In the genomic region with DNA sequence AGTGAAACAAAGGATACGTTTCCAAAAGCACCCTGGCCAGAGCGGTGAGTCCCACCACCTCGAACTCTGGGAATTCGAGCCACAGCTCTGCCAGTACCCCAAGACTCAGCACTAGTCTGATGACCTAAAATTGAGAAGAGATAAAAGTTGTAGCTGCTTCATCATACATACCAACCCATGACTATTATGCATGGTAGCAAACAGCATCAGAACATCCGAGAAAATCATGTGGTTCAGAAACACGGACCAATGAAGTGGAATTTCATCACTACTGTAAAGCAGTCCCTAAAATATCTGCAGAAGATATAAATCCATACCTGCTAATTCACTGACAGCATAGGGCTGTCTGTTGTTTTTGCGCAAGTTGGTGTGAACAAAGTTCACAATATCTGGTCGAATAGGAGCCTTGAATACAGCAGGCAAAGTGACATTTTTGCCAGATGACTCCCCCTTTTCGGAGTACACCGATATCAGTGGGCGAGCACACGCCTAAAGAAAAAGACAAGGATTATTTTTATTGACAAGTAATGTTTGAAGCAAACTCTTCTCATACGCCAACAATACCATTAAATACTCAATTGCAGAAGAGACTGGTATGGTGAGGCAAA, we compare ENCODE assay signal across 7 cellular contexts. TPM values are rescaled to one million over a fixed set of nuclear protein-coding genes. Genes with fewer than 3 reads are reported as not detected.
DNase-seq lines count a peak whose midpoint lies in the region; ATAC-seq and TF ChIP-seq lines count a peak whose summit lies in the region.
"Not testable (repeated sequence)": the region's sequence is repeated elsewhere in the genome, so short reads cannot be mapped to it uniquely, and the experiment has no call there.

No MANE protein-coding gene starts in this region.

- H3K4ac ChIP-seq in mesendoderm (ENCODE audit: low read depth, low read length), result not testable (repeated sequence)

- CTCF ChIA-PET in activated CD4-positive, alpha-beta T cell treated with anti-CD3 and anti-CD28 coated beads, Interleukin-2, amount 10 ng/mL, durations not matched to agents 7 days and 5 days (lab: Charles Lee), result not testable (repeated sequence)

- not testable (repeated sequence) for H2BK5ac ChIP-seq in mesendoderm (ENCODE audit: low read length)

- not testable (repeated sequence) for H3K27me3 ChIP-seq in breast epithelium; mesendoderm (ENCODE audit: insufficient read depth, low read length, poor library complexity); gastrocnemius medialis

- H3K23ac ChIP-seq in mesendoderm (ENCODE audit: low read length), result not testable (repeated sequence)

- H2BK15ac ChIP-seq in mesendoderm (replicated peaks; ENCODE audit: low read depth), result not testable (repeated sequence)

- TF ChIP-seq CTCF in NB4 (IDR thresholded peaks at IDR 0.05; ENCODE audit: low read depth, low read length); breast epithelium (IDR thresholded peaks at IDR 0.05); fibroblast of villous mesenchyme (IDR thresholded peaks at IDR 0.05; ENCODE audit: insufficient read depth, low read depth, low read length); gastrocnemius medialis (IDR thresholded peaks at IDR 0.05 in 4 of 5, conservative IDR thresholded peaks at IDR 0.05 in 1 of 5): not testable (repeated sequence)

- not testable (repeated sequence) for DNase-seq in NB4 (ENCODE audit: low read depth); activated CD4-positive, alpha-beta T cell treated with anti-CD3 and anti-CD28 coated beads, Interleukin-2, amount 10 ng/mL, durations not matched to agents 7 days and 5 days; breast epithelium (ENCODE audit: low spot score in 2 of 2); mesendoderm; gastrocnemius medialis
- peak; percentile 34 for DNase-seq in fibroblast of villous mesenchyme (ENCODE audit: low read depth)

- H3K79me2 ChIP-seq in mesendoderm (ENCODE audit: control insufficient read depth, insufficient read depth, low read length), result peaks cover 46% of the 10 kb centered on the region

- H4K8ac ChIP-seq in mesendoderm (ENCODE audit: low read depth, low read length), result not testable (repeated sequence)

- H3K27ac ChIP-seq in breast epithelium (peak overlapping the region; percentile 23 to 96), gastrocnemius medialis (peak overlapping the region; percentile 85 to 96 (median 92))
- H3K27ac ChIP-seq in mesendoderm (ENCODE audit: low read depth, low read length), result not testable (repeated sequence)

- intact Hi-C loops in breast epithelium (cut with DNase I; ENCODE audit: low total_unique reads); gastrocnemius medialis (cut with DNase I; ENCODE audit: low total_unique reads): not testable (repeated sequence)

- peak overlapping the region; percentile 99 for H3K27ac Mint-ChIP-seq in activated CD4-positive, alpha-beta T cell treated with anti-CD3 and anti-CD28 coated beads, Interleukin-2, amount 10 ng/mL, durations not matched to agents 7 days and 5 days

- H3K18ac ChIP-seq in mesendoderm (ENCODE audit: low read length), result not testable (repeated sequence)

- WGBS in mesendoderm (ENCODE audit: extremely low coverage, insufficient coverage, low lambda C conversion rate), result no CpG with 5 or more reads among the region's 13 CpGs

- peak overlapping the region; percentile 96 for H3K9ac ChIP-seq in mesendoderm (ENCODE audit: low read length)

- H3K4me3 Mint-ChIP-seq in activated CD4-positive, alpha-beta T cell treated with anti-CD3 and anti-CD28 coated beads, Interleukin-2, amount 10 ng/mL, durations not matched to agents 7 days and 5 days, result peak overlapping the region; percentile 100

- peak overlapping the region; percentile 71 for H3K4me2 ChIP-seq in mesendoderm (ENCODE audit: low read length)

- TF ChIP-seq POLR2A in NB4 (IDR thresholded peaks at IDR 0.05; ENCODE audit: extremely low read depth, insufficient read length); breast epithelium (IDR thresholded peaks at IDR 0.05); gastrocnemius medialis (IDR thresholded peaks at IDR 0.05): not testable (repeated sequence)

- H3K36me3 ChIP-seq in breast epithelium; mesendoderm (ENCODE audit: control insufficient read depth, insufficient read depth, low read length): not testable (repeated sequence)
- H3K36me3 ChIP-seq in gastrocnemius medialis, result peaks cover 3 to 51% of the 10 kb centered on the region in 2 donors

- H3K9me3 ChIP-seq in breast epithelium, gastrocnemius medialis: not testable (repeated sequence)

- H2AK5ac ChIP-seq in mesendoderm (ENCODE audit: low read length), result not testable (repeated sequence)

- H3K56ac ChIP-seq in mesendoderm (ENCODE audit: low read length), result peak overlapping the region; percentile 99

- in situ Hi-C loops in gastrocnemius medialis (cut with MboI; ENCODE audit: low sequenced_read_pairs in 4 of 4), result loop anchor here in 1 of 4 donors (10.0 kb wide), 1 partner anchor 118 kb away; the partner anchor contains the start of gene MAP2K1

- peaks cover 63% of the 10 kb centered on the region for H3K36me3 Mint-ChIP-seq in activated CD4-positive, alpha-beta T cell treated with anti-CD3 and anti-CD28 coated beads, Interleukin-2, amount 10 ng/mL, durations not matched to agents 7 days and 5 days (ENCODE audit: low read depth)

- not testable (repeated sequence) for ATAC-seq in gastrocnemius medialis

- peaks cover 70% of the 10 kb centered on the region for H3K4me1 Mint-ChIP-seq in activated CD4-positive, alpha-beta T cell treated with anti-CD3 and anti-CD28 coated beads, Interleukin-2, amount 10 ng/mL, durations not matched to agents 7 days and 5 days

- H3K9me3 Mint-ChIP-seq in activated CD4-positive, alpha-beta T cell treated with anti-CD3 and anti-CD28 coated beads, Interleukin-2, amount 10 ng/mL, durations not matched to agents 7 days and 5 days, result not testable (repeated sequence)

- peak overlapping the region; percentile 97 for H3K4me3 ChIP-seq in GM08714 (ENCODE audit: low read length)
- peak overlapping the region; percentile 93 for H3K4me3 ChIP-seq in NB4 (ENCODE audit: low read depth, low read length)
- peak overlapping the region in 2 of 3 donors; percentile 85 to 99 for H3K4me3 ChIP-seq in breast epithelium
- H3K4me3 ChIP-seq in fibroblast of villous mesenchyme (ENCODE audit: low read depth, low read length), result peak overlapping the region; percentile 100
- H3K4me3 ChIP-seq in mesendoderm (ENCODE audit: low read length), result peak overlapping the region; percentile 99
- peak overlapping the region; percentile 74 to 95 (median 87) for H3K4me3 ChIP-seq in gastrocnemius medialis

- POLR2A ChIA-PET in activated CD4-positive, alpha-beta T cell treated with anti-CD3 and anti-CD28 coated beads, Interleukin-2, amount 10 ng/mL, durations not matched to agents 7 days and 5 days (lab: Charles Lee), result not testable (repeated sequence)

- not testable (repeated sequence) for H3K27me3 Mint-ChIP-seq in activated CD4-positive, alpha-beta T cell treated with anti-CD3 and anti-CD28 coated beads, Interleukin-2, amount 10 ng/mL, durations not matched to agents 7 days and 5 days

- not testable (repeated sequence) for H3K4me1 ChIP-seq in breast epithelium; mesendoderm (ENCODE audit: control insufficient read depth, low read depth, low read length)
- peaks cover 22 to 27% of the 10 kb centered on the region in 2 donors for H3K4me1 ChIP-seq in gastrocnemius medialis

- not testable (repeated sequence) for H3K79me1 ChIP-seq in mesendoderm (ENCODE audit: low read length)

- H4K5ac ChIP-seq in mesendoderm (ENCODE audit: low read length), result not testable (repeated sequence)

- H2BK120ac ChIP-seq in mesendoderm (ENCODE audit: low read depth, low read length), result not testable (repeated sequence)

RNA-seq across cellular contexts. Expression of gene RPL4, which starts 1.5 kb away (rescaled TPM):
- total RNA-seq in activated CD4-positive, alpha-beta T cell treated with anti-CD3 and anti-CD28 coated beads, Interleukin-2, amount 10 ng/mL, durations not matched to agents 7 days and 5 days, result 1,000 to 10,000 TPM; 2,398 to 2,621 TPM
- total RNA-seq in breast epithelium (1,000 to 10,000 TPM; 3,770 to 3,861 (median 3,828) TPM), fibroblast of villous mesenchyme (1,273 and 2,415 TPM in 2 replicates), gastrocnemius medialis (1,000 to 10,000 TPM; 2,613 to 4,567 (median 3,688) TPM)
- polyA plus RNA-seq in mesendoderm (2013, experiment 1 of 2), result 3,121 TPM
- polyA plus RNA-seq in mesendoderm (2013, experiment 2 of 2), result 3,136 TPM

RNA-seq across cellular contexts. Expression of gene ZWILCH, which starts 2.0 kb away (rescaled TPM):
- total RNA-seq in activated CD4-positive, alpha-beta T cell treated with anti-CD3 and anti-CD28 coated beads, Interleukin-2, amount 10 ng/mL, durations not matched to agents 7 days and 5 days, result 10 to 100 TPM; 28.0 to 28.3 TPM
- total RNA-seq in breast epithelium (1 to 10 TPM; 4.0 to 8.2 (median 7.6) TPM), fibroblast of villous mesenchyme (15.8 and 19.9 TPM in 2 replicates), gastrocnemius medialis (10 to 100 TPM in 1 of 4 donors, 1 to 10 TPM in 3; 2.0 to 10.6 (median 2.4) TPM)
- polyA plus RNA-seq in mesendoderm (2013, experiment 1 of 2), result 38.0 TPM
- polyA plus RNA-seq in mesendoderm (2013, experiment 2 of 2), result 38.4 TPM

RNA-seq across cellular contexts. Expression of gene SNAPC5, which starts 5.6 kb away (rescaled TPM):
- total RNA-seq in activated CD4-positive, alpha-beta T cell treated with anti-CD3 and anti-CD28 coated beads, Interleukin-2, amount 10 ng/mL, durations not matched to agents 7 days and 5 days, result 10 to 100 TPM; 21.4 to 24.5 TPM
- 10 to 100 TPM; 26.9 to 35.1 (median 31.5) TPM for total RNA-seq in breast epithelium
- 14.2 and 17.4 TPM in 2 replicates for total RNA-seq in fibroblast of villous mesenchyme
- polyA plus RNA-seq in mesendoderm (2013, experiment 1 of 2), result 13.6 TPM
- polyA plus RNA-seq in mesendoderm (2013, experiment 2 of 2), result 13.7 TPM
- total RNA-seq in gastrocnemius medialis, result 10 to 100 TPM; 39.6 to 58.8 (median 50.8) TPM
